Comparison of ENCODE assay signal across 19 cellular contexts in the genomic region with DNA sequence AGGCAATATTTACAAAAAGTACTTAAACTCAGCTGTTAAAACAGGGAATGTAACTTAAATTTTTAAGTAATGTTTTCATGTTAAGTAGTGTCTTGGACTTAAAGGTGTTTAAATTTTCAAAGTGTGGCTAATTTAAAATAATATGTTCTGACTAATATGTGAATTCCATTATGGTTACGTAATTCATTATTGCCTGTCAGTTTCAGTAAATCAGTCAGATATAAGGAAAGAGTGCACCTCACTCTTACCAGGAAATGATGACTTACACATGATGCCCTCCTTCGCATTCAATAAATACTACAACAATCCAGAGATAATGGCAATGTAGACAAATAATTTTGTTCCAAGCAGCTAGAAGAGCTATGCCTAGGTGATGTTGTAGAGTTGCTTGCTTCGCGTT.
"Had no signal": no experiment of that assay in that cellular context is flagged by ENCODE, and none has a peak within 500 bp of the region (broad histone marks: within the 10 kb centered on the region; RNA-seq: fewer than 3 reads in every experiment).

No MANE protein-coding gene starts in this region.

- ATAC-seq: esophagus mucosa, left cardiac atrium, right cardiac atrium, upper lobe of right lung, WTC11 had no signal

- DNase-seq: activated gamma-delta T cell treated with Interleukin-2 at 50 U/mL for 16 hours; activated T-cell treated with anti-CD3 and anti-CD28 coated beads, Interleukin-2, amount 50 U/mL, for 1 hour; aorta; central memory CD4-positive, alpha-beta T cell; effector memory CD4-positive, alpha-beta T cell; gastrocnemius medialis; hypothalamus; left cardiac atrium; ovary; right cardiac atrium; stimulated activated CD4-positive, alpha-beta T cell treated with anti-CD3 and anti-CD28 coated beads, Interleukin-1b, Interleukin-23, amount 100 ng/mL, for 48 hours; substantia nigra; T-helper 9 cell; thyroid gland; upper lobe of right lung had no signal

- H3K4me3 ChIP-seq: gastrocnemius medialis, ovary, prostate gland, skin epidermis, thyroid gland, upper lobe of right lung had no signal
